ENCODE assay signal across 17 cellular contexts in genomic region chr14:100682749-100683148, GRCh38. TPM values are rescaled to one million over a fixed set of nuclear protein-coding genes. Genes with fewer than 3 reads are reported as not detected.
DNase-seq lines count a peak whose midpoint lies in the region; FAIRE-seq and TF ChIP-seq lines count a peak whose summit lies in the region.
"Had no signal": no experiment of that assay in that cellular context is flagged by ENCODE, and none has a peak within 500 bp of the region (broad histone marks: within the 10 kb centered on the region; RNA-seq: fewer than 3 reads in every experiment).

No MANE protein-coding gene starts in this region.

- peaks cover 4% of the 10 kb centered on the region for H3F3A ChIP-seq in neural progenitor cell (ENCODE audit: low read depth)

- no peak overlapping the region for H4K5ac ChIP-seq in H1 (ENCODE audit: insufficient read length, low read depth, low read length)

- H4K8ac ChIP-seq in H1 (ENCODE audit: extremely low read depth, insufficient read depth, low read length): no peak overlapping the region

- H2BK12ac ChIP-seq in H1 (ENCODE audit: low read depth, low read length): no peak overlapping the region

- no peaks in the 10 kb centered on the region for H3K23me2 ChIP-seq in H1 (ENCODE audit: low read depth, low read length)

- H3K79me1 ChIP-seq in H1 (ENCODE audit: low read depth, low read length): no peaks in the 10 kb centered on the region

- H3K4me1 Mint-ChIP-seq in neural progenitor cell: peaks cover 48% of the 10 kb centered on the region
- H3K4me1 Mint-ChIP-seq: CD4-positive, alpha-beta memory T cell had no signal

- H2BK120ac ChIP-seq in H1 (replicated peaks; ENCODE audit: low read depth, low read length): no peak overlapping the region

- H3K9me3 ChIP-seq in BLaER1 treated with 17β-estradiol and CSF1 and Interleukin-3, amounts not matched to agents 10 nM and 100 nM (replicated peaks in 1 of 11): peaks cover 0 to 6% (median 0%) of the 10 kb centered on the region in 11 experiments; a peak in 3 of 22 replicates
- H3K9me3 ChIP-seq in HEK293 (ENCODE audit: control insufficient read depth, insufficient read depth, low read depth, low read length): no peaks in the 10 kb centered on the region
- H3K9me3 ChIP-seq in H1 (ENCODE audit: insufficient read depth in 2 of 2, low read depth in 1 of 2, low read length in 1 of 2): no peaks in the 10 kb centered on the region
- no peaks in the 10 kb centered on the region for H3K9me3 ChIP-seq in neural progenitor cell (ENCODE audit: low read depth)
- H3K9me3 ChIP-seq: BE2C, HAP-1 had no signal

- no peaks in the 10 kb centered on the region for H3K36me3 Mint-ChIP-seq in neural progenitor cell
- H3K36me3 Mint-ChIP-seq: CD4-positive, alpha-beta memory T cell had no signal

- no peaks in the 10 kb centered on the region; a peak in 1 of 22 replicates for H4K20me1 ChIP-seq in BLaER1 treated with 17β-estradiol and CSF1 and Interleukin-3, amounts not matched to agents 10 nM and 100 nM
- H4K20me1 ChIP-seq in H1 (replicated peaks in 1 of 2; ENCODE audit: control insufficient read depth in 1 of 2, insufficient read depth in 2 of 2, low read length in 2 of 2) (no peaks in the 10 kb centered on the region), neural progenitor cell (ENCODE audit: low read depth) (no peaks in the 10 kb centered on the region)

- DNase-seq in H1 (ENCODE audit: low read depth in 1 of 2, low spot score in 2 of 2) (no peak), neural progenitor cell (ENCODE audit: low spot score) (no peak), AG20443 (ENCODE audit: low spot score) (no peak), DMS114 treated with DMSO at 0.1 percent for 48 hours (lab: John Stamatoyannopoulos, UW; ENCODE audit: unreplicated experiment) (no peak), hippocampal formation (lab: John Stamatoyannopoulos, UW) (no peak)
- DNase-seq: BE2C; CD4-positive, alpha-beta memory T cell; DMS79 treated with DMSO at 0.1 percent for 48 hours; Karpas-422; KBM-7 had no signal

- peak overlapping the region in 1 of 11 experiments; percentile 2; a peak in 1 of 22 replicates for H3K27ac ChIP-seq in BLaER1 treated with 17β-estradiol and CSF1 and Interleukin-3, amounts not matched to agents 10 nM and 100 nM
- H3K27ac ChIP-seq in HEK293 (ENCODE audit: extremely low read depth, low read depth, low read length) (no peak overlapping the region), H1 (ENCODE audit: low read depth, low read length) (no peak overlapping the region), neural progenitor cell (no peak overlapping the region)
- H3K27ac ChIP-seq: C4-2B had no signal

- no peak overlapping the region for H3K9ac ChIP-seq in BLaER1 treated with 17β-estradiol and CSF1 and Interleukin-3, amounts not matched to agents 10 nM and 100 nM
- H3K9ac ChIP-seq in H1 (replicated peaks in 1 of 4; ENCODE audit: extremely low read depth in 1 of 4, low read depth in 3 of 4, low read length in 3 of 4) (no peak overlapping the region), neural progenitor cell (no peak overlapping the region)

- peak overlapping the region; percentile 29 for H3K27ac Mint-ChIP-seq in neural progenitor cell
- H3K27ac Mint-ChIP-seq: CD4-positive, alpha-beta memory T cell had no signal

- H3K4me3 ChIP-seq in BLaER1 treated with 17β-estradiol and CSF1 and Interleukin-3, amounts not matched to agents 10 nM and 100 nM: no peak overlapping the region
- H3K4me3 ChIP-seq in HEK293 (ENCODE audit: low read depth, low read length) (no peak overlapping the region), H1 (ENCODE audit: extremely low read depth in 1 of 4, insufficient read depth in 2 of 4, low read depth in 3 of 4, low read length in 4 of 4) (no peak overlapping the region), neural progenitor cell (no peak overlapping the region)
- H3K4me3 ChIP-seq: GM12878, HAP-1 had no signal

- no peaks in the 10 kb centered on the region for H3K9me3 Mint-ChIP-seq in neural progenitor cell

- TF ChIP-seq CTCF in HEK293 (tag by site-specific recombination; IDR thresholded peaks at IDR 0.05): no peak
- no peak for TF ChIP-seq CTCF in H1 (IDR thresholded peaks at IDR 0.05; ENCODE audit: control extremely low read depth in 1 of 3, insufficient read depth in 1 of 3, low read depth in 1 of 3, low read length in 3 of 3)
- no peak for TF ChIP-seq CTCF in neural progenitor cell (IDR thresholded peaks at IDR 0.05)

- peaks cover 16 to 60% (median 38%) of the 10 kb centered on the region in 10 experiments for H3K4me1 ChIP-seq in BLaER1 treated with 17β-estradiol and CSF1 and Interleukin-3, amounts not matched to agents 10 nM and 100 nM
- H3K4me1 ChIP-seq in HEK293 (ENCODE audit: control insufficient read depth, insufficient read depth, low read length) (no peaks in the 10 kb centered on the region), H1 (replicated peaks in 1 of 4; ENCODE audit: control insufficient read depth in 3 of 4, insufficient read depth in 4 of 4, low read length in 3 of 4) (no peaks in the 10 kb centered on the region), neural progenitor cell (peaks cover 19% of the 10 kb centered on the region)

- H3K27me3 Mint-ChIP-seq in neural progenitor cell (ENCODE audit: insufficient read depth, low read depth): peaks cover 22% of the 10 kb centered on the region

- peak overlapping the region in 6 of 11 experiments; percentile 60 to 80 (median 69); a peak in 12 of 22 replicates for H3K4me2 ChIP-seq in BLaER1 treated with 17β-estradiol and CSF1 and Interleukin-3, amounts not matched to agents 10 nM and 100 nM
- H3K4me2 ChIP-seq in H1 (ENCODE audit: insufficient read depth in 1 of 2, low read depth in 2 of 2, low read length in 2 of 2): no peak overlapping the region
- no peak overlapping the region for H3K4me2 ChIP-seq in neural progenitor cell

- no peak overlapping the region for H3K23ac ChIP-seq in H1 (ENCODE audit: insufficient read length)

- no peaks in the 10 kb centered on the region for H3K36me3 ChIP-seq in BLaER1 treated with 17β-estradiol and CSF1 and Interleukin-3, amounts not matched to agents 10 nM and 100 nM
- no peaks in the 10 kb centered on the region for H3K36me3 ChIP-seq in HEK293 (ENCODE audit: control insufficient read depth in 2 of 2, insufficient read depth in 1 of 2, low read length in 2 of 2)
- no peaks in the 10 kb centered on the region for H3K36me3 ChIP-seq in H1 (ENCODE audit: control insufficient read depth in 2 of 4, insufficient read depth in 4 of 4, low read length in 3 of 4)
- no peaks in the 10 kb centered on the region for H3K36me3 ChIP-seq in neural progenitor cell
- H3K36me3 ChIP-seq: BE2C, HAP-1 had no signal

- no peak overlapping the region for H2AK5ac ChIP-seq in H1 (ENCODE audit: low read depth, low read length)

- H3K79me2 ChIP-seq in H1 (ENCODE audit: control insufficient read depth in 1 of 2, insufficient read depth in 2 of 2, low read length in 2 of 2): no peaks in the 10 kb centered on the region
- H3K79me2 ChIP-seq in neural progenitor cell (ENCODE audit: low read depth): no peaks in the 10 kb centered on the region

- H3K27me3 ChIP-seq in BLaER1 treated with 17β-estradiol and CSF1 and Interleukin-3, amounts not matched to agents 10 nM and 100 nM: no peaks in the 10 kb centered on the region
- 0 out of 7 replicates have a peak, but pooled peaks cover 0 to 1% (median 0%) of the 10 kb centered on the region in 4 experiments for H3K27me3 ChIP-seq in H1 (replicated peaks in 1 of 4; ENCODE audit: control insufficient read depth in 3 of 4, extremely low read depth in 1 of 4, insufficient read depth in 3 of 4, low read length in 3 of 4)
- no peaks in the 10 kb centered on the region for H3K27me3 ChIP-seq in neural progenitor cell
- H3K27me3 ChIP-seq: BE2C had no signal

- TF ChIP-seq RAD21 in H1 (IDR thresholded peaks at IDR 0.05 in 1 of 2, conservative IDR thresholded peaks at IDR 0.05 in 1 of 2; ENCODE audit: low read depth in 2 of 2, low read length in 2 of 2): no peak

- H3K4me3 Mint-ChIP-seq in neural progenitor cell: no peak overlapping the region
- H3K4me3 Mint-ChIP-seq: CD4-positive, alpha-beta memory T cell had no signal

- H3K4ac ChIP-seq in H1 (replicated peaks; ENCODE audit: insufficient read length, low read depth, low read length): no peak overlapping the region

- H2AFZ ChIP-seq in H1 (ENCODE audit: low read length) (no peak overlapping the region), neural progenitor cell (replicated peaks) (no peak overlapping the region)

- H4K91ac ChIP-seq in H1 (replicated peaks; ENCODE audit: insufficient read length, low read length): no peak overlapping the region

- no peak for TF ChIP-seq POLR2A in H1 (IDR thresholded peaks at IDR 0.05; ENCODE audit: control extremely low read depth in 1 of 2, low read depth in 2 of 2, low read length in 2 of 2)

- no peak overlapping the region for H2BK5ac ChIP-seq in H1 (ENCODE audit: low read depth, low read length)

- H3K56ac ChIP-seq in H1 (replicated peaks; ENCODE audit: insufficient read length, low read depth, low read length): no peak overlapping the region

- H2BK20ac ChIP-seq in H1 (ENCODE audit: low read length): no peak overlapping the region

- H2BK15ac ChIP-seq in H1 (ENCODE audit: low read length): no peak overlapping the region

- no peak overlapping the region for H3K18ac ChIP-seq in H1 (ENCODE audit: extremely low read depth, low read length)

- H3K14ac ChIP-seq in H1 (ENCODE audit: insufficient read length): no peak overlapping the region

- WGBS in H1 (ENCODE audit: extremely low coverage in 1 of 2, insufficient coverage in 1 of 2, insufficient read length in 1 of 2, insufficient replicate concordance in 2 of 2, low coverage in 1 of 2, low lambda C conversion rate in 2 of 2, missing lambda C conversion rate in 1 of 2), 2 experiments: 89% methylated on average over 2 of the region's 2 CpGs; no CpG with 5 or more reads in 1 of the 2 experiments

- FAIRE-seq in H1 (lab: Jason Lieb, UNC): no peak
- FAIRE-seq: GM12878 had no signal

- POLR2A ChIA-PET in HEK293 (lab: Yijun Ruan, JAX): no interaction called here
- POLR2A ChIA-PET in H1 (lab: Charles Lee; ENCODE audit: partially characterized antibody): no interaction called here

- CTCF ChIA-PET in HEK293 (lab: Yijun Ruan, JAX) (interaction anchor here (0.6 to 1.2 kb wide), 2 partner anchors 20 to 36 kb away, joined by 4 to 5 read pairs; no protein-coding TSS in a partner anchor), H1 (lab: Charles Lee; ENCODE audit: partially characterized antibody) (interaction anchor here (1.1 kb wide), 1 partner anchor 20 kb away, joined by 4 read pairs; no protein-coding TSS in a partner anchor)

- TF ChIP-seq EP300 in H1 (IDR thresholded peaks at IDR 0.05; ENCODE audit: borderline replicate concordance in 1 of 2, low read depth in 2 of 2, low read length in 2 of 2): no peak

RNA-seq across cellular contexts. Expression of gene DLK1, which starts 43.9 kb away (rescaled TPM):
- 0.42 and 1.3 TPM in 2 replicates for total RNA-seq in H1 (2021; fragmentation: NEBNext Ultra II Directional; extraction: Animal tissue kit (Norgen Biotek cat#: 25700))
- 2.4 and 7.1 TPM in 2 replicates for polyA plus RNA-seq in H1 (2011; rRNA removed)
- 2.2 TPM for polyA plus RNA-seq in H1 (2011; cell fraction: cytosol; rRNA removed)
- polyA plus RNA-seq in H1 (2011; cell fraction: nucleus; rRNA removed): 5.4 TPM
- 2.2 to 3.6 TPM (median 3.3 TPM) in 4 replicates for polyA plus RNA-seq in H1 (2012, experiment 1 of 2)
- polyA plus RNA-seq in H1 (2012, experiment 2 of 2): 3.7 TPM
- 0.93 TPM for polyA plus RNA-seq in H1 (2013, experiment 1 of 2)
- 0.98 TPM for polyA plus RNA-seq in H1 (2013, experiment 2 of 2)
- 0.51 and 1.1 TPM in 2 replicates for polyA minus RNA-seq in H1 (2011; rRNA and poly(A)+ RNA removed)
- 2.1 TPM for polyA minus RNA-seq in H1 (2011; cell fraction: cytosol; rRNA and poly(A)+ RNA removed)
- polyA minus RNA-seq in H1 (2011; cell fraction: nucleus; rRNA and poly(A)+ RNA removed): 0.80 TPM
- total RNA-seq in neural progenitor cell (ENCODE audit: low replicate concordance): 312 and 1,018 TPM in 2 replicates
- total RNA-seq: A172; CD4-positive, alpha-beta memory T cell; H4 had no signal
- polyA plus RNA-seq: CD4-positive, alpha-beta memory T cell; GM12878 had no signal

Comparison
In these comparisons a context has a peak if more than half of its experiments do, and no peak if none do; other contexts are left out.
1. H3K4me2 ChIP-seq: peak in BLaER1 treated with 17β-estradiol and CSF1 and Interleukin-3, amounts not matched to agents 10 nM and 100 nM (6 of 11); none in H1 (0 of 2) and neural progenitor cell (single experiment).
2. RNA of gene DLK1, which starts 43.9 kb away (total RNA-seq): 312 to 1,018 TPM in neural progenitor cell; 0.42 to 1.3 TPM in H1; every median in the first group is over 100 times any median in the second.